In the genomic region with DNA sequence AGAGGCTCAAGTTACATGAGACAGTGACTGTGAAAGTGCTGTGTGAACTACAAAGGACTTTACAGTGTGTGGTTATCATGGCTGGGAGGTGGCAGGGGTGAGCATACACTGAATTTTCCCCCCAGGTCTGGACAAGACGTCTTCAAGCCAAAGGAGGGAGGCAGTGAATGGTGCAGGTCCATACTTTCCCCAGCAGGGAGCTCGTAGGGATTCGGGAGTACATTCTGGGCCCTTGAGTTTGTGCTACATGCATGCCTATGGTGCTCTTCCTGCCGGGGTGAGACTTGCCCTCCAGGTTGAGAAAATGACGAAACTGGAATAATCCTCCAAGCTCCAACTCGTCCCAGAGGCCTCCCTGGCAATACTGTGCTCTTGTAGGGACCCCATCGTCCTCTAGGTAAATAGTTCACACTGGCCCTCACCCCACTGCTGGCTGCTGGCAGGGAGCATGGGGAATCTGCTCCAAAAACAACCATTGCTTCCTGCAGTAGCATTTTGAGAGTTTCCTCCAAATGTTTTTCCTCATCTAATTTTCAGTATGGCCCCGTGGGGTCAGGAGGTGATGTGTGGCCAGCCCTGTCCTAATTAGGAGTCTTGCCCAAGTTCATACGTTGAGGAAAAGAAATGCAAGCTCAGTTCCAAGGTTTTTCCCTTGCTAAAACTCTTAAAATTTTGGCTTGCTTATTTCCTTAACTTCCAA, we compare ENCODE assay signal across 12 cellular contexts. TPM values are rescaled to one million over a fixed set of nuclear protein-coding genes. Genes with fewer than 3 reads are reported as not detected.
DNase-seq lines count a peak whose midpoint lies in the region; ATAC-seq and TF ChIP-seq lines count a peak whose summit lies in the region.
"Had no signal": no experiment of that assay in that cellular context is flagged by ENCODE, and none has a peak within 500 bp of the region (broad histone marks: within the 10 kb centered on the region; RNA-seq: fewer than 3 reads in every experiment).

No MANE protein-coding gene starts in this region.

- H3K27me3 ChIP-seq in breast epithelium (peaks cover 4 to 19% of the 10 kb centered on the region in 2 donors), mammary epithelial cell (ENCODE audit: insufficient read depth, low read length) (peaks cover 9% of the 10 kb centered on the region), heart right ventricle (peaks cover 0 to 48% (median 32%) of the 10 kb centered on the region in 7 donors), tibial nerve (peaks cover 0 to 31% of the 10 kb centered on the region in 2 donors)

- DNase-seq in breast epithelium (ENCODE audit: low spot score in 2 of 2) (no peak), mammary epithelial cell (no peak), T-helper 17 cell (no peak), heart right ventricle (peak in 1 of 2 donors; percentile 51), tibial nerve (ENCODE audit: low spot score in 2 of 2) (peak in 1 of 2 donors; percentile 15), NOMO-1 treated with dmso at 0.1 percent for 144 hours (lab: John Stamatoyannopoulos, UW; ENCODE audit: unreplicated experiment) (no peak)
- DNase-seq: amniotic stem cell, foreskin melanocyte, NCI-H446 treated with DMSO at 0.1 percent for 48 hours had no signal

- H3K79me2 ChIP-seq in mammary epithelial cell (ENCODE audit: insufficient read depth, low read length), result no peaks in the 10 kb centered on the region

- peak overlapping the region; percentile 55 for H3K4me3 Mint-ChIP-seq in T-helper 17 cell

- ATAC-seq in T-helper 17 cell (no peak), heart right ventricle (peak in 6 of 8 donors; percentile 46 to 70 (median 66)), HG03439 (IDR thresholded peaks at IDR 0.05; ENCODE audit: unreplicated experiment) (no peak), HG02642 (IDR thresholded peaks at IDR 0.05; ENCODE audit: poor library complexity, unreplicated experiment) (no peak)

- dilution Hi-C loops in mammary epithelial cell (cut with HindIII; ENCODE audit: low sequenced_read_pairs), result loop anchor here (25.0 kb wide), 1 partner anchor 359 kb away; a partner anchor contains a TSS

- peak overlapping the region; percentile 87 for H3K27ac Mint-ChIP-seq in T-helper 17 cell

- H3K9me3 ChIP-seq in breast epithelium, result no peaks in the 10 kb centered on the region
- no peaks in the 10 kb centered on the region for H3K9me3 ChIP-seq in mammary epithelial cell (replicated peaks; ENCODE audit: insufficient read depth, low read length)
- H3K9me3 ChIP-seq in T-helper 17 cell (ENCODE audit: control insufficient read depth, low read length, poor library complexity, severe bottlenecking), result no peaks in the 10 kb centered on the region
- no peaks in the 10 kb centered on the region for H3K9me3 ChIP-seq in heart right ventricle
- no peaks in the 10 kb centered on the region for H3K9me3 ChIP-seq in tibial nerve
- H3K9me3 ChIP-seq: neutrophil had no signal

- H3K4me1 Mint-ChIP-seq in T-helper 17 cell, result peaks cover 18% of the 10 kb centered on the region

- no peak overlapping the region for H2AFZ ChIP-seq in mammary epithelial cell (ENCODE audit: low read depth, low read length)

- 45% methylated on average over 9 of the region's 9 CpGs for WGBS in mammary epithelial cell (ENCODE audit: low coverage, missing lambda C conversion rate)
- 49 to 50% methylated on average over 9 of the region's 9 CpGs for WGBS in heart right ventricle, 2 donors
- 31 to 38% methylated on average over 7 to 9 of the region's 9 CpGs for WGBS in tibial nerve, 2 donors

- no peaks in the 10 kb centered on the region for H3K27me3 Mint-ChIP-seq in T-helper 17 cell

- H3K36me3 ChIP-seq in breast epithelium (no peaks in the 10 kb centered on the region), mammary epithelial cell (ENCODE audit: insufficient read depth, low read length) (no peaks in the 10 kb centered on the region), heart right ventricle (no peaks in the 10 kb centered on the region), tibial nerve (no peaks in the 10 kb centered on the region)
- H3K36me3 ChIP-seq: neutrophil had no signal

- H3K27ac ChIP-seq in breast epithelium, result peak overlapping the region in 1 of 2 donors; percentile 82
- no peak overlapping the region for H3K27ac ChIP-seq in mammary epithelial cell (ENCODE audit: insufficient read depth, low read depth, low read length)
- peak overlapping the region in 6 of 10 donors; percentile 44 to 84 (median 78) for H3K27ac ChIP-seq in heart right ventricle
- peak overlapping the region in 3 of 4 donors; percentile 66 to 83 (median 73) for H3K27ac ChIP-seq in tibial nerve
- H3K27ac ChIP-seq: neutrophil had no signal

- peak overlapping the region in 2 of 3 donors; percentile 62 to 81 for H3K4me3 ChIP-seq in breast epithelium
- H3K4me3 ChIP-seq in mammary epithelial cell (replicated peaks in 1 of 3; ENCODE audit: insufficient read depth in 1 of 3, low read depth in 2 of 3, low read length in 3 of 3), result no peak overlapping the region
- H3K4me3 ChIP-seq in heart right ventricle, result peak overlapping the region in 4 of 10 donors; percentile 52 to 64 (median 61)
- H3K4me3 ChIP-seq in tibial nerve, result no peak overlapping the region

- H4K20me1 ChIP-seq in mammary epithelial cell (ENCODE audit: insufficient read depth, low read length), result no peaks in the 10 kb centered on the region

- H3K9ac ChIP-seq in mammary epithelial cell (ENCODE audit: insufficient read depth, low read length), result no peak overlapping the region

- CTCF ChIA-PET in mammary epithelial cell (lab: Charles Lee; ENCODE audit: low non-redundant PET), result interaction anchor here (0.5 kb wide), 1 partner anchor 14 kb away, joined by 4 read pairs; no protein-coding TSS in a partner anchor

- TF ChIP-seq EP300 in tibial nerve (IDR thresholded peaks at IDR 0.05), result peak in 1 of 2 donors; percentile 9

- H3K4me2 ChIP-seq in mammary epithelial cell (ENCODE audit: insufficient read depth, low read depth, low read length), result no peak overlapping the region

- peaks cover 4 to 7% of the 10 kb centered on the region in 2 donors for H3K4me1 ChIP-seq in breast epithelium
- peaks cover 6% of the 10 kb centered on the region for H3K4me1 ChIP-seq in mammary epithelial cell (ENCODE audit: insufficient read depth, low read length)
- peaks cover 9 to 28% (median 21%) of the 10 kb centered on the region in 9 donors for H3K4me1 ChIP-seq in heart right ventricle
- H3K4me1 ChIP-seq in tibial nerve, result peaks cover 0 to 30% (median 9%) of the 10 kb centered on the region in 4 donors

- TF ChIP-seq CTCF in breast epithelium (IDR thresholded peaks at IDR 0.05), result no peak
- peak in 1 of 2 donors; percentile 7 for TF ChIP-seq CTCF in mammary epithelial cell (conservative IDR thresholded peaks at IDR 0.05 in 1 of 2, IDR thresholded peaks at IDR 0.05 in 1 of 2; ENCODE audit: extremely low read depth in 1 of 2, insufficient read depth in 1 of 2, low read depth in 1 of 2, low read length in 2 of 2)
- no peak for TF ChIP-seq CTCF in heart right ventricle (IDR thresholded peaks at IDR 0.05)
- TF ChIP-seq CTCF in tibial nerve (IDR thresholded peaks at IDR 0.05), result peak in 2 of 5 experiments; percentile 7 to 12

- TF ChIP-seq POLR2A in breast epithelium (IDR thresholded peaks at IDR 0.05) (no peak), tibial nerve (IDR thresholded peaks at IDR 0.05) (no peak)

- intact Hi-C loops in breast epithelium (cut with DNase I; ENCODE audit: low total_unique reads), result loop anchor here (5.0 kb wide), 1 partner anchor 354 kb away; no protein-coding TSS in a partner anchor
- intact Hi-C loops in mammary epithelial cell (cut with micrococcal nuclease), result loop anchor here (5.0 kb wide), 1 partner anchor 181 kb away; no protein-coding TSS in a partner anchor
- intact Hi-C loops in heart right ventricle (cut with DNase I), result loop anchor here in 7 of 10 donors (2.0 to 10.0 kb wide), 9 partner anchors 74 to 566 kb away; a partner anchor contains a TSS

- BruUV-seq in mammary epithelial cell (replicated peaks; lab: Mats Ljungman, UMichigan), result no TSS peak

- peaks cover 3% of the 10 kb centered on the region for H3K36me3 Mint-ChIP-seq in T-helper 17 cell (ENCODE audit: low read depth)

- in situ Hi-C loops in mammary epithelial cell (cut with MboI; ENCODE audit: low sequenced_read_pairs in 2 of 2), result loop anchor here in 1 of 2 donors (25.0 kb wide), 1 partner anchor 134 kb away; no protein-coding TSS in a partner anchor

RNA-seq across cellular contexts. Expression of a gene that starts 57.6 kb away (rescaled TPM):
- 1 to 10 TPM in 2 of 3 donors, under 1 TPM in 1; 0.48 to 1.6 (median 1.2) TPM for total RNA-seq in breast epithelium
- not detected for total RNA-seq in mammary epithelial cell
- polyA plus RNA-seq in mammary epithelial cell, result not detected
- 0.05 TPM for polyA minus RNA-seq in mammary epithelial cell
- total RNA-seq in T-helper 17 cell, result 10 to 100 TPM; 37.8 to 42.0 TPM
- under 1 TPM in 9 of 10 donors, not detected in 1; 0.02 to 0.72 (median 0.17) TPM for total RNA-seq in heart right ventricle
- under 1 TPM; 0.01 to 0.07 TPM for polyA plus RNA-seq in heart right ventricle
- total RNA-seq in tibial nerve, result 1 to 10 TPM in 1 of 4 donors, under 1 TPM in 3; under 0.01 to 1.8 (median 0.87) TPM

Comparison
In these comparisons a context has a peak if more than half of its experiments do, and no peak if none do; other contexts are left out.
1. H3K4me3 ChIP-seq: peak in breast epithelium (2 of 3); none in mammary epithelial cell (0 of 3) and tibial nerve (0 of 4).
2. ATAC-seq: peak in heart right ventricle (6 of 8); none in T-helper 17 cell (single experiment), HG03439 (single experiment) and HG02642 (single experiment).
3. RNA of a gene that starts 57.6 kb away (total RNA-seq): 37.8 to 42.0 TPM in T-helper 17 cell; 0.48 to 1.6 TPM in breast epithelium, under 0.01 to 1.8 TPM in tibial nerve, 0.02 to 0.72 TPM in heart right ventricle and not detected in mammary epithelial cell; every median in the first group is over 10 times any median in the second.